ENCODE assay signal across 10 cellular contexts in the genomic region with DNA sequence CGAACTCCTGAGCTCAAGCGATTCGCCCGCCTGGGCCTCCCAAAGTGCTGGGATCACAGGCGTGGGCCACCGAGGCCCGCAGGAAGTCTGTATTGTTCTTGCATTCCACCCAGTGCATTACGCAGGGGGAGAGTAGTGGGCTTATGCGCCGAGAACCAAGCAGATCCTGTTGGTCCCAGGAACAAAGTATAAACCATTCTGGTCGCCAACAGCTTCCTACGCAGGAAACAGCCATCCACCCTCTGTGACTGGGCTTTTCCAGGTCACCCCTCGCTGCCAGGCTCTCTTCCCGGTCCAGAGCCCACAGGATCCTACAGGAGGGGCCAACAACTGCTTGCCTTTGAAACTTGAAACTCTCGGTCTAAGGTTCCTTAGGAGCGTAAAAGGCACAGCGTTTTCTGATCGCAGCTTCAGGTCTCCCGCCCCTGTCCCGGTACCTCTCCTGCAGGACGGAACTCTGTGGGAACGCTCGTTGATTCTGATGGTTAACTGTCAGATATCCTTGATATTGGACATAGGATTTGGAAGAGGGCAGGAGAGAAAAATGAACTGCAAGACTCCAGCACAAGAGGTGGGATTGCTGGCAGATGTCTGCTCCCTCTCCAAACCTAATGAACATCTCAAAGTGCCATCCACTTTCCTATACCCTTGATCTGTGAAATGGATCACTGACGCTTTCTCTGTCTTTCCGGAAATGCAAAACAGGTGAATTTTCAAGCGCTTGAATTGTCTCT. TPM values are rescaled to one million over a fixed set of nuclear protein-coding genes. Genes with fewer than 3 reads are reported as not detected.
DNase-seq lines count a peak whose midpoint lies in the region; ATAC-seq and TF ChIP-seq lines count a peak whose summit lies in the region.
"Had no signal": no experiment of that assay in that cellular context is flagged by ENCODE, and none has a peak within 500 bp of the region (broad histone marks: within the 10 kb centered on the region; RNA-seq: fewer than 3 reads in every experiment).

No MANE protein-coding gene starts in this region.

- no peaks in the 10 kb centered on the region for H3K9me3 Mint-ChIP-seq in activated naive CD4-positive, alpha-beta T cell treated with anti-CD3 and anti-CD28 coated beads, Interleukin-2, amount 50 U/mL, for 24 hours
- H3K9me3 Mint-ChIP-seq in chondrocyte (ENCODE audit: low read depth) (no peaks in the 10 kb centered on the region), type B pancreatic cell (no peaks in the 10 kb centered on the region)

- ATAC-seq in GM21390 (IDR thresholded peaks at IDR 0.05; ENCODE audit: unreplicated experiment): no peak

- H3K27me3 Mint-ChIP-seq in activated naive CD4-positive, alpha-beta T cell treated with anti-CD3 and anti-CD28 coated beads, Interleukin-2, amount 50 U/mL, for 24 hours: no peaks in the 10 kb centered on the region
- H3K27me3 Mint-ChIP-seq in chondrocyte (ENCODE audit: low read depth) (no peaks in the 10 kb centered on the region), type B pancreatic cell (peaks cover 75% of the 10 kb centered on the region)

- TF ChIP-seq CTCF in chondrocyte (IDR thresholded peaks at IDR 0.05) (no peak), type B pancreatic cell (conservative IDR thresholded peaks at IDR 0.05) (no peak)

- no peak overlapping the region for H3K27ac Mint-ChIP-seq in activated naive CD4-positive, alpha-beta T cell treated with anti-CD3 and anti-CD28 coated beads, Interleukin-2, amount 50 U/mL, for 24 hours
- H3K27ac Mint-ChIP-seq in chondrocyte (ENCODE audit: unreplicated experiment) (peak overlapping the region; percentile 66), type B pancreatic cell (no peak overlapping the region)

- peaks cover 4% of the 10 kb centered on the region for H3K36me3 Mint-ChIP-seq in activated naive CD4-positive, alpha-beta T cell treated with anti-CD3 and anti-CD28 coated beads, Interleukin-2, amount 50 U/mL, for 24 hours
- H3K36me3 Mint-ChIP-seq in chondrocyte (ENCODE audit: low read depth) (no peaks in the 10 kb centered on the region), type B pancreatic cell (no peaks in the 10 kb centered on the region)

- DNase-seq in activated naive CD4-positive, alpha-beta T cell treated with Interleukin-2 at 50 U/mL for 16 hours: no peak
- no peak for DNase-seq in chondrocyte (ENCODE audit: low spot score)
- peak; percentile 81 for DNase-seq in left kidney (ENCODE audit: low read depth, low spot score)
- no peak for DNase-seq in type B pancreatic cell (ENCODE audit: extremely low spot score, unreplicated experiment)
- DNase-seq in HPDE6-E6E7 (ENCODE audit: extremely low spot score): no peak
- no peak for DNase-seq in NCI-H1436 (lab: John Stamatoyannopoulos, UW)
- DNase-seq: NCI-H1048, SHP77 treated with DMSO at 0.1 percent for 48 hours had no signal

- peak overlapping the region; percentile 19 for H3K4me3 Mint-ChIP-seq in activated naive CD4-positive, alpha-beta T cell treated with anti-CD3 and anti-CD28 coated beads, Interleukin-2, amount 50 U/mL, for 24 hours
- H3K4me3 Mint-ChIP-seq in chondrocyte (ENCODE audit: unreplicated experiment): peak overlapping the region; percentile 58
- H3K4me3 Mint-ChIP-seq in type B pancreatic cell: peak overlapping the region; percentile 67

- peaks cover 44% of the 10 kb centered on the region for H3K4me1 Mint-ChIP-seq in activated naive CD4-positive, alpha-beta T cell treated with anti-CD3 and anti-CD28 coated beads, Interleukin-2, amount 50 U/mL, for 24 hours
- H3K4me1 Mint-ChIP-seq in chondrocyte (ENCODE audit: low read depth): peaks cover 71% of the 10 kb centered on the region
- peaks cover 17% of the 10 kb centered on the region for H3K4me1 Mint-ChIP-seq in type B pancreatic cell (ENCODE audit: unreplicated experiment)

RNA-seq across cellular contexts. Expression of a gene that starts 4.2 kb away (rescaled TPM):
- total RNA-seq in chondrocyte: 1.2 to 3.5 TPM (median 1.7 TPM) in 3 replicates
- 0.34 and 0.74 TPM in 2 replicates for total RNA-seq in type B pancreatic cell (ENCODE audit: low replicate concordance)
